ENCODE assay signal across 8 cellular contexts in the genomic region with DNA sequence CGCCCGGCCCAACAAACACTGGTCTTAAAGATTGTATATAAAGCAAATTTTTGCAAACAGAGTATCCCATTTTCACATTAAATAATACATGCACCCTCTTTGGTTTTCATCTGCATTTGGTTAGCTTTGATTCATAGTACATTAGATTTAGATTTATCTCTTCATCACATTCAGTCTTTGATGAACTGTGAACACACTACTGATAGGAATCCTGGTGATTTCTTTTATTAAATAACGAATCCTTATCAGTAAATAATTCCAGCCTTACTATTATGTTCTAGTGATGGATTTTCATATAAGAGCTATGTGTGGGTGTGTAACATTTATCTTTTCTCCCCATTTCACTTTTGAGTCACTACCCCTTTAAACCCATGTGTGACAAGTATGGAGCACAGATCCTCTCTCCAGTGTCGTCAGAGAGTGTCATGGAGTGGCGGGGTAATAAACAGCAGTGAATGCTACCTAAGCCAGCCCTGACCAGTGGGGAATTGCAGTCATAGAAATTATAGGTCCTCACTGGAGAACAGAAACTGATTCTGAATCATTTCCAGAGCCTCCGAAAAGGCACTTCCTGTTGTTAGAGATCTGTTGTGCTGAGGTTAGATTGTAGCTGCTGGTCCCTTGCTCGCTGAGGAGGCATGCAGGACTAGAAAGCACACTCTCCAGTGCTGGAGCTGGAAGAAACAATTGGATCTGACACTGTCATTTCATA. TPM values are rescaled to one million over a fixed set of nuclear protein-coding genes. Genes with fewer than 3 reads are reported as not detected.
DNase-seq lines count a peak whose midpoint lies in the region; ATAC-seq, FAIRE-seq and TF ChIP-seq lines count a peak whose summit lies in the region.
"Had no signal": no experiment of that assay in that cellular context is flagged by ENCODE, and none has a peak within 500 bp of the region (broad histone marks: within the 10 kb centered on the region; RNA-seq: fewer than 3 reads in every experiment).

No MANE protein-coding gene starts in this region.

- H3K9me3 Mint-ChIP-seq in chondrocyte (ENCODE audit: low read depth) (peaks cover 4% of the 10 kb centered on the region), T-cell (peaks cover 0 to 1% (median 0%) of the 10 kb centered on the region in 3 donors), nephron progenitor cell (peaks cover 4% of the 10 kb centered on the region)

- TF ChIP-seq CTCF in chondrocyte (IDR thresholded peaks at IDR 0.05) (no peak), nephron progenitor cell (IDR thresholded peaks at IDR 0.05) (no peak)

- POLR2A ChIA-PET in T-cell (lab: Charles Lee): no interaction called here

- H3K36me3 Mint-ChIP-seq in chondrocyte (ENCODE audit: low read depth): peaks cover 1% of the 10 kb centered on the region
- no peaks in the 10 kb centered on the region for H3K36me3 Mint-ChIP-seq in T-cell
- no peaks in the 10 kb centered on the region for H3K36me3 Mint-ChIP-seq in nephron progenitor cell (ENCODE audit: low read depth)

- peaks cover 25% of the 10 kb centered on the region for H3K4me1 Mint-ChIP-seq in chondrocyte (ENCODE audit: low read depth)
- peaks cover 0 to 12% (median 10%) of the 10 kb centered on the region in 3 donors for H3K4me1 Mint-ChIP-seq in T-cell
- peaks cover 8% of the 10 kb centered on the region for H3K4me1 Mint-ChIP-seq in nephron progenitor cell

- CTCF ChIA-PET in T-cell (lab: Charles Lee): no interaction called here

- H3K4me3 Mint-ChIP-seq in chondrocyte (ENCODE audit: unreplicated experiment) (peak overlapping the region; percentile 47), T-cell (no peak overlapping the region), nephron progenitor cell (no peak overlapping the region)

- ATAC-seq in GM18502 (IDR thresholded peaks at IDR 0.05; ENCODE audit: poor library complexity, unreplicated experiment): peak; percentile 93
- ATAC-seq in GM21529 (IDR thresholded peaks at IDR 0.05; ENCODE audit: unreplicated experiment): peak; percentile 89
- ATAC-seq in T-cell (replicated peaks in 1 of 4): no peak

- H3K27ac Mint-ChIP-seq in chondrocyte (ENCODE audit: unreplicated experiment): peak overlapping the region; percentile 50
- H3K27ac Mint-ChIP-seq in T-cell: peak overlapping the region in 1 of 2 donors; percentile 33
- H3K27ac Mint-ChIP-seq in nephron progenitor cell: no peak overlapping the region

- DNase-seq in HTR-8/SVneo (ENCODE audit: insufficient read length, low spot score): peak; percentile 46
- DNase-seq in chondrocyte (ENCODE audit: low spot score): no peak
- DNase-seq in NCI-H1105 (lab: John Stamatoyannopoulos, UW): no peak
- no peak for DNase-seq in T-cell
- DNase-seq in nephron progenitor cell: no peak
- DNase-seq: lower lobe of right lung had no signal

- FAIRE-seq in HTR-8/SVneo (lab: Jason Lieb, UNC): no peak

- no peaks in the 10 kb centered on the region for H3K27me3 Mint-ChIP-seq in chondrocyte (ENCODE audit: low read depth)
- H3K27me3 Mint-ChIP-seq in T-cell: peaks cover 2 to 11% of the 10 kb centered on the region in 2 donors
- H3K27me3 Mint-ChIP-seq in nephron progenitor cell (ENCODE audit: low read depth, poor library complexity): peaks cover 3% of the 10 kb centered on the region

RNA-seq across cellular contexts. Expression of a gene that starts 22.0 kb away (rescaled TPM):
- total RNA-seq in chondrocyte (0.02 TPM in 1 of 3 replicates, not detected in the others), T-cell (not detected)

Comparison
In these comparisons a context has a peak if more than half of its experiments do, and no peak if none do; other contexts are left out.
1. ATAC-seq: peak in GM18502 (single experiment) and GM21529 (single experiment); none in T-cell (0 of 4).